ENCODE assay signal across 30 cellular contexts in genomic region chr11:97895572-97895971, GRCh38.
"Had no signal": no experiment of that assay in that cellular context is flagged by ENCODE, and none has a peak within 500 bp of the region (broad histone marks: within the 10 kb centered on the region; RNA-seq: fewer than 3 reads in every experiment).

No MANE protein-coding gene starts in this region.

- H3K27ac ChIP-seq: brain microvascular endothelial cell, KMS-11, PC-9, RWPE1, SJCRH30, SK-N-MC, WERI-Rb-1 had no signal

- H3K36me3 ChIP-seq: brain microvascular endothelial cell, SJCRH30, WERI-Rb-1 had no signal

- H3K27me3 ChIP-seq: brain microvascular endothelial cell, SJCRH30 had no signal

- H3K4me3 ChIP-seq: PC-9, SJCRH30, SK-N-MC had no signal

- H3K4me1 ChIP-seq: SJCRH30 had no signal

- DNase-seq: activated CD4-positive, alpha-beta memory T cell treated with anti-CD3 and anti-CD28 coated beads, Interleukin-2, amount 10 ng/mL, durations not matched to agents 7 days and 5 days; activated CD4-positive, alpha-beta T cell treated with anti-CD3 and anti-CD28 coated beads for 1 hour; activated CD4-positive, alpha-beta T cell treated with anti-CD3 and anti-CD28 coated beads for 48 hours; activated CD4-positive, CD25-positive, alpha-beta regulatory T cell; activated effector memory CD4-positive, alpha-beta T cell treated with anti-CD3 and anti-CD28 coated beads, Interleukin-2, amount 50 U/mL, for 16 hours; activated naive CD4-positive, alpha-beta T cell; activated naive CD4-positive, alpha-beta T cell treated with anti-CD3 and anti-CD28 coated beads, Interleukin-2, amount 50 U/mL, for 16 hours; activated naive CD8-positive, alpha-beta T cell treated with anti-CD3 and anti-CD28 coated beads for 36 hours; activated T-cell treated with anti-CD3 and anti-CD28 coated beads, Interleukin-2, amount 50 U/mL, for 1 hour; activated T-cell treated with anti-CD3 and anti-CD28 coated beads, Interleukin-2, amount 50 U/mL, for 72 hours; amniotic stem cell; aorta; brain microvascular endothelial cell; MM.1S; MV-4-11; NCI-H1436 treated with DMSO at 0.1 percent for 48 hours; NCI-H1694 treated with DMSO at 0.1 percent for 48 hours; NCI-H2029; NCI-H345; NCI-H524 treated with DMSO at 0.1 percent for 48 hours; NCI-H748 treated with DMSO at 0.1 percent for 48 hours; PC-9; SHP77; SJCRH30; T1000; WERI-Rb-1 had no signal

- ATAC-seq: activated T-cell treated with anti-CD3 and anti-CD28 coated beads, Interleukin-2, amount 50 U/mL, for 72 hours; activated T-helper 17 cell treated with anti-CD3 and anti-CD28 coated beads, Interleukin-2, amount 50 U/mL, for 72 hours had no signal

- H3K9me3 ChIP-seq: SJCRH30 had no signal
